ENCODE assay signal across 8 cellular contexts in the genomic region with DNA sequence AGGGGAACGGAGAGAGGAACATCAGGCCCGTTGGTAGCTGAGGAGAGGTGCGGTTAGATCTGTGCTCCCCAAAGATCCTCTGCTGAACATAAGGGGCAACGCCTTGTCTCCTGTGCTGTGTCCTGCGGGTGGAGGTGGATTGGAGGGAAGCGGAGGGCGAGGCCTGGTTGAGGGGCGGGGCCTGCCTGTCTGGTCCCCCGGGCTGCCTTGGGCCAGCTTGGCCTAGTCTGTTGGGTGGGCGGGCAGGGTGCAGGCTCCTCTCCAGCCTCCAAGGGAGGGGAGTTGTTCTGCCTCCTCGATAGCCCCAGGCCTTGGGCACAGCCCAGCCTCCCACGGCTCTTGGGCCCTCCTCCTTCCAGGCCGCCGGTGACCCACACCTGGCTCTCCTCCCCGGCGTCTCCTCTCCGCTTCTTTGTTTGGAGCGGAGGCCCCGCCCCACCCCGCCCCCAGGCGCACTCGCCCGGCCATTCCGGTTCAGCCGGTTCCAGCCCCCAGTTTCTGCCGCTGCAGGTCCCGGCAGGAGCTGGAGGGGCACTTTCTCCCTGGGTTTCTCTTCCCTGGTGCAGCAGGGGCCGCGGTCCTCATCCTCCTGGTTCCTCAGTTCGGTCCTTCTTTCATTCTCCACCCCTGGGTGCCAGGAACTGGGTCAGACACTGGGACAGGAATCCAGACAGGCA. TPM values are rescaled to one million over a fixed set of nuclear protein-coding genes. Genes with fewer than 3 reads are reported as not detected.
A peak's percentile ranks its signal among the peaks of the same experiment; 100 is the strongest.
DNase-seq lines count a peak whose midpoint lies in the region; FAIRE-seq and TF ChIP-seq lines count a peak whose summit lies in the region.

No MANE protein-coding gene starts in this region.

- H3K27ac ChIP-seq in keratinocyte (ENCODE audit: control insufficient read depth, insufficient read depth, low read length) (peak overlapping the region; percentile 96), suprapubic skin (peak overlapping the region; percentile 77), WERI-Rb-1 (no peak overlapping the region)

- H3K36me3 ChIP-seq in keratinocyte (ENCODE audit: control insufficient read depth in 2 of 2, extremely low read depth in 1 of 2, insufficient read depth in 2 of 2, low read length in 2 of 2) (peaks cover 33 to 57% of the 10 kb centered on the region in 2 experiments), suprapubic skin (peaks cover 8% of the 10 kb centered on the region), WERI-Rb-1 (peaks cover 51% of the 10 kb centered on the region)

- FAIRE-seq in keratinocyte (lab: Jason Lieb, UNC) = peak; percentile 74

- no peak overlapping the region for H2AFZ ChIP-seq in keratinocyte (ENCODE audit: control insufficient read depth, low read length)

- peaks cover 75% of the 10 kb centered on the region for H3K79me2 ChIP-seq in keratinocyte (ENCODE audit: control insufficient read depth, insufficient read depth, low read length)

- H4K20me1 ChIP-seq in keratinocyte (ENCODE audit: control insufficient read depth, extremely low read depth, insufficient read depth, low read length) = peaks cover 5% of the 10 kb centered on the region

- H3K27me3 Mint-ChIP-seq in activated T-helper 1 cell treated with anti-CD3 and anti-CD28 coated beads, Interleukin-12 subunit alpha, Interleukin-12 subunit beta, Interleukin-2, Interleukin-4 antibody, amounts not matched to agents 30 ng/mL and 10 ng/mL and 1 ng/mL, durations not matched to agents 14 hours and 24 hours and 36 hours (ENCODE audit: insufficient read depth) = peaks cover 7% of the 10 kb centered on the region

- peak overlapping the region; percentile 79 for H3K9ac ChIP-seq in keratinocyte (ENCODE audit: control insufficient read depth, extremely low read depth, insufficient read depth, low read length)

- peaks cover 10% of the 10 kb centered on the region for H3K4me1 Mint-ChIP-seq in activated T-helper 1 cell treated with anti-CD3 and anti-CD28 coated beads, Interleukin-12 subunit alpha, Interleukin-12 subunit beta, Interleukin-2, Interleukin-4 antibody, amounts not matched to agents 30 ng/mL and 10 ng/mL and 1 ng/mL, durations not matched to agents 14 hours and 24 hours and 36 hours (ENCODE audit: low read depth)

- dilution Hi-C loops in keratinocyte (cut with MboI; ENCODE audit: extremely low pct_ligation_motif_present, low sequenced_read_pairs) = no loop called here

- peak; percentile 11 for DNase-seq in stimulated activated CD4-positive, alpha-beta T cell treated with anti-CD3 and anti-CD28 coated beads, Interleukin-4, amount 100 ng/mL, for 1 hour
- DNase-seq in stimulated activated CD4-positive, alpha-beta T cell treated with anti-CD3 and anti-CD28 coated beads, Interleukin-2, amount 100 ng/mL, for 48 hours = no peak
- DNase-seq in activated T-helper 1 cell treated with anti-CD3 and anti-CD28 coated beads, Interleukin-12 subunit alpha, Interleukin-12 subunit beta, Interleukin-2, Interleukin-4 antibody, amounts not matched to agents 30 ng/mL and 10 ng/mL and 1 ng/mL, durations not matched to agents 14 hours and 24 hours and 36 hours (ENCODE audit: low spot score) = no peak
- DNase-seq in keratinocyte (ENCODE audit: low read depth, low spot score) (peak; percentile 85), suprapubic skin (ENCODE audit: low spot score in 2 of 2) (peak; percentile 84 to 89), WERI-Rb-1 (no peak), NCI-H524 (lab: John Stamatoyannopoulos, UW) (no peak), NCI-H82 treated with DMSO at 0.1 percent for 48 hours (lab: John Stamatoyannopoulos, UW; ENCODE audit: unreplicated experiment) (no peak)

- no peak for TF ChIP-seq EP300 in suprapubic skin (IDR thresholded peaks at IDR 0.05)

- H3K27me3 ChIP-seq in keratinocyte (ENCODE audit: control insufficient read depth, extremely low read depth, insufficient read depth, low read length) (no peaks in the 10 kb centered on the region), suprapubic skin (no peaks in the 10 kb centered on the region), WERI-Rb-1 (ENCODE audit: insufficient read depth, low read depth, severe bottlenecking) (no peaks in the 10 kb centered on the region)

- H3K4me3 Mint-ChIP-seq in activated T-helper 1 cell treated with anti-CD3 and anti-CD28 coated beads, Interleukin-12 subunit alpha, Interleukin-12 subunit beta, Interleukin-2, Interleukin-4 antibody, amounts not matched to agents 30 ng/mL and 10 ng/mL and 1 ng/mL, durations not matched to agents 14 hours and 24 hours and 36 hours = peak overlapping the region; percentile 20

- H3K27ac Mint-ChIP-seq in activated T-helper 1 cell treated with anti-CD3 and anti-CD28 coated beads, Interleukin-12 subunit alpha, Interleukin-12 subunit beta, Interleukin-2, Interleukin-4 antibody, amounts not matched to agents 30 ng/mL and 10 ng/mL and 1 ng/mL, durations not matched to agents 14 hours and 24 hours and 36 hours = no peak overlapping the region

- intact Hi-C loops in activated T-helper 1 cell treated with anti-CD3 and anti-CD28 coated beads, Interleukin-12 subunit alpha, Interleukin-12 subunit beta, Interleukin-2, Interleukin-4 antibody, amounts not matched to agents 30 ng/mL and 10 ng/mL and 1 ng/mL, durations not matched to agents 14 hours and 24 hours and 36 hours (cut with micrococcal nuclease) = no loop called here

- 39% methylated on average over 16 of the region's 30 CpGs for WGBS in suprapubic skin

- H3K36me3 Mint-ChIP-seq in activated T-helper 1 cell treated with anti-CD3 and anti-CD28 coated beads, Interleukin-12 subunit alpha, Interleukin-12 subunit beta, Interleukin-2, Interleukin-4 antibody, amounts not matched to agents 30 ng/mL and 10 ng/mL and 1 ng/mL, durations not matched to agents 14 hours and 24 hours and 36 hours (ENCODE audit: low read depth) = no peaks in the 10 kb centered on the region

- H3K4me3 ChIP-seq in keratinocyte (ENCODE audit: control insufficient read depth in 2 of 3, extremely low read depth in 1 of 3, insufficient read depth in 2 of 3, low read depth in 1 of 3, low read length in 3 of 3) (peak overlapping the region; percentile 31 to 83 (median 73)), suprapubic skin (peak overlapping the region; percentile 23), WERI-Rb-1 (ENCODE audit: low read depth, low read length) (no peak overlapping the region)

- H3K4me2 ChIP-seq in keratinocyte (ENCODE audit: control insufficient read depth, extremely low read depth, insufficient read depth, low read depth, low read length) = peak overlapping the region; percentile 99

- peaks cover 5% of the 10 kb centered on the region for H3K9me1 ChIP-seq in keratinocyte (ENCODE audit: control insufficient read depth, extremely low read depth, insufficient read depth, low read length)

- no peaks in the 10 kb centered on the region for H3K9me3 Mint-ChIP-seq in activated T-helper 1 cell treated with anti-CD3 and anti-CD28 coated beads, Interleukin-12 subunit alpha, Interleukin-12 subunit beta, Interleukin-2, Interleukin-4 antibody, amounts not matched to agents 30 ng/mL and 10 ng/mL and 1 ng/mL, durations not matched to agents 14 hours and 24 hours and 36 hours

- TF ChIP-seq POLR2A in suprapubic skin (IDR thresholded peaks at IDR 0.05) = no peak

- H3K9me3 ChIP-seq in keratinocyte (ENCODE audit: control insufficient read depth, low read depth, low read length) (no peaks in the 10 kb centered on the region), suprapubic skin (no peaks in the 10 kb centered on the region), WERI-Rb-1 (ENCODE audit: severe bottlenecking) (no peaks in the 10 kb centered on the region)

- H3K4me1 ChIP-seq in keratinocyte (ENCODE audit: control insufficient read depth, extremely low read depth, insufficient read depth, low read length) (peaks cover 68% of the 10 kb centered on the region), suprapubic skin (peaks cover 86% of the 10 kb centered on the region)

- TF ChIP-seq CTCF in keratinocyte (optimal IDR thresholded peaks at IDR 0.05 in 1 of 3, IDR thresholded peaks at IDR 0.05 in 1 of 3, conservative IDR thresholded peaks at IDR 0.05 in 1 of 3; ENCODE audit: extremely low read depth in 1 of 3, insufficient read depth in 2 of 3, low read length in 3 of 3) (no peak), suprapubic skin (IDR thresholded peaks at IDR 0.05) (no peak), WERI-Rb-1 (IDR thresholded peaks at IDR 0.05; ENCODE audit: low read depth, low read length) (no peak)

RNA-seq across cellular contexts. Expression of a gene that starts 19.4 kb away (rescaled TPM):
- total RNA-seq in activated T-helper 1 cell treated with anti-CD3 and anti-CD28 coated beads, Interleukin-12 subunit alpha, Interleukin-12 subunit beta, Interleukin-2, Interleukin-4 antibody, amounts not matched to agents 30 ng/mL and 10 ng/mL and 1 ng/mL, durations not matched to agents 14 hours and 24 hours and 36 hours = 0.69 and 0.93 TPM in 2 replicates
- polyA plus RNA-seq in keratinocyte = 161 to 204 TPM (median 198 TPM) in 3 replicates
- 47.7 TPM for polyA plus RNA-seq in keratinocyte (2011; ENCODE audit: low read depth)
- 67.3 and 89.8 TPM in 2 replicates for polyA plus RNA-seq in keratinocyte (2011; cell fraction: cytosol; rRNA removed)
- polyA plus RNA-seq in keratinocyte (2011; cell fraction: nucleus; rRNA removed) = 456 and 469 TPM in 2 replicates
- polyA plus RNA-seq in keratinocyte (2012; ENCODE audit: low replicate concordance) = 140 and 276 TPM in 2 replicates
- 497 to 995 TPM (median 539 TPM) in 3 replicates for polyA minus RNA-seq in keratinocyte
- 232 TPM for polyA minus RNA-seq in keratinocyte (2011; cell fraction: cytosol; rRNA and poly(A)+ RNA removed)
- polyA minus RNA-seq in keratinocyte (2011; cell fraction: nucleus; rRNA and poly(A)+ RNA removed) = 824 and 949 TPM in 2 replicates
- 100 to 1,000 TPM; 209 to 373 (median 289) TPM for total RNA-seq in suprapubic skin

Comparison
In these comparisons a context has a peak if more than half of its experiments do, and no peak if none do; other contexts are left out.
1. DNase-seq: peak in stimulated activated CD4-positive, alpha-beta T cell treated with anti-CD3 and anti-CD28 coated beads, Interleukin-4, amount 100 ng/mL, for 1 hour (single experiment), keratinocyte (single experiment) and suprapubic skin (2 of 2); none in stimulated activated CD4-positive, alpha-beta T cell treated with anti-CD3 and anti-CD28 coated beads, Interleukin-2, amount 100 ng/mL, for 48 hours (0 of 2), activated T-helper 1 cell treated with anti-CD3 and anti-CD28 coated beads, Interleukin-12 subunit alpha, Interleukin-12 subunit beta, Interleukin-2, Interleukin-4 antibody, amounts not matched to agents 30 ng/mL and 10 ng/mL and 1 ng/mL, durations not matched to agents 14 hours and 24 hours and 36 hours (single experiment), WERI-Rb-1 (single experiment), NCI-H524 (0 of 2) and NCI-H82 treated with DMSO at 0.1 percent for 48 hours (single experiment).
2. RNA of a gene that starts 19.4 kb away (total RNA-seq): 209 to 373 TPM in suprapubic skin; 0.69 to 0.93 TPM in activated T-helper 1 cell treated with anti-CD3 and anti-CD28 coated beads, Interleukin-12 subunit alpha, Interleukin-12 subunit beta, Interleukin-2, Interleukin-4 antibody, amounts not matched to agents 30 ng/mL and 10 ng/mL and 1 ng/mL, durations not matched to agents 14 hours and 24 hours and 36 hours; every median in the first group is over 100 times any median in the second.